Comparison of ENCODE assay signal across 21 cellular contexts in the genomic region with DNA sequence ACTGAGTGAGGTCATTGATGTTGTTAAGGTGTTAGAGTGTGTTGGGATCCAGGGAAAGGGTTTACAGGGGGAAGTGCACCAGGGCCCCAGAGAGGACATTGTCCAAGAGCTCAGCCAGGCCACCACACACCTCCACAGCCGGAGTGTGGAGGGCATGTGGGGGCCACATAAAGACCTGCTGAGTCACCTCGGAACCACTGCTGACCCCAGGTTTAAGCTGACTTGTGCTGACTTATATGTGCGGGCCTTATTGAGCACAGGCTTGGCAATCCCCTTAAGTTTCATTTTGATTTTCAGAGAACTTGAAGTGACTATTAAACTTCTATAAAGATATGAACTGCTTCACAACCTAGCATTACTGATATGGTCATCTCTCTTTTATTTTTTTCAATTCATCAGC.
DNase-seq lines count a peak whose midpoint lies in the region; ATAC-seq and TF ChIP-seq lines count a peak whose summit lies in the region.
"Had no signal": no experiment of that assay in that cellular context is flagged by ENCODE, and none has a peak within 500 bp of the region (broad histone marks: within the 10 kb centered on the region; RNA-seq: fewer than 3 reads in every experiment).

No MANE protein-coding gene starts in this region.

- H3K36me3 Mint-ChIP-seq in activated T-helper 17 cell treated with anti-CD3 and anti-CD28 coated beads, Interleukin-2, amount 50 U/mL, for 72 hours (ENCODE audit: low read depth) = no peaks in the 10 kb centered on the region
- H3K36me3 Mint-ChIP-seq in activated CD4-positive, alpha-beta T cell treated with anti-CD3 and anti-CD28 coated beads, Interleukin-2, amount 10 ng/mL, durations not matched to agents 24 days and 14 days (ENCODE audit: low read depth) = no peaks in the 10 kb centered on the region
- H3K36me3 Mint-ChIP-seq: CD4-positive, CD25-positive, alpha-beta regulatory T cell had no signal

- intact Hi-C loops in activated CD4-positive, alpha-beta T cell treated with anti-CD3 and anti-CD28 coated beads, Interleukin-2, amount 10 ng/mL, durations not matched to agents 24 days and 14 days (cut with micrococcal nuclease) = no loop called here

- no peak overlapping the region for H3K4me3 ChIP-seq in GM12865 (ENCODE audit: low read depth, low read length)
- H3K4me3 ChIP-seq: GM23248, SK-N-MC had no signal

- ATAC-seq in GM18870 (IDR thresholded peaks at IDR 0.05; ENCODE audit: unreplicated experiment) = peak; percentile 52
- peak; percentile 67 for ATAC-seq in HG02610 (IDR thresholded peaks at IDR 0.05; ENCODE audit: unreplicated experiment)
- ATAC-seq in activated T-helper 17 cell treated with anti-CD3 and anti-CD28 coated beads, Interleukin-2, amount 50 U/mL, for 72 hours (replicated peaks) = peak; percentile 18
- ATAC-seq in esophagus mucosa = no peak

- no peak overlapping the region for H3K4me3 Mint-ChIP-seq in activated T-helper 17 cell treated with anti-CD3 and anti-CD28 coated beads, Interleukin-2, amount 50 U/mL, for 72 hours
- no peak overlapping the region for H3K4me3 Mint-ChIP-seq in activated CD4-positive, alpha-beta T cell treated with anti-CD3 and anti-CD28 coated beads, Interleukin-2, amount 10 ng/mL, durations not matched to agents 24 days and 14 days
- H3K4me3 Mint-ChIP-seq: CD4-positive, CD25-positive, alpha-beta regulatory T cell; H9; HFFc6 had no signal

- H3K27ac Mint-ChIP-seq in activated T-helper 17 cell treated with anti-CD3 and anti-CD28 coated beads, Interleukin-2, amount 50 U/mL, for 72 hours = no peak overlapping the region
- no peak overlapping the region for H3K27ac Mint-ChIP-seq in activated CD4-positive, alpha-beta T cell treated with anti-CD3 and anti-CD28 coated beads, Interleukin-2, amount 10 ng/mL, durations not matched to agents 24 days and 14 days
- H3K27ac Mint-ChIP-seq: CD4-positive, CD25-positive, alpha-beta regulatory T cell; HFFc6 had no signal

- no peaks in the 10 kb centered on the region for H3K27me3 Mint-ChIP-seq in activated T-helper 17 cell treated with anti-CD3 and anti-CD28 coated beads, Interleukin-2, amount 50 U/mL, for 72 hours
- H3K27me3 Mint-ChIP-seq in activated CD4-positive, alpha-beta T cell treated with anti-CD3 and anti-CD28 coated beads, Interleukin-2, amount 10 ng/mL, durations not matched to agents 24 days and 14 days = peaks cover 3% of the 10 kb centered on the region
- H3K27me3 Mint-ChIP-seq: CD4-positive, CD25-positive, alpha-beta regulatory T cell had no signal

- no peaks in the 10 kb centered on the region for H3K9me3 Mint-ChIP-seq in activated T-helper 17 cell treated with anti-CD3 and anti-CD28 coated beads, Interleukin-2, amount 50 U/mL, for 72 hours
- no peaks in the 10 kb centered on the region for H3K9me3 Mint-ChIP-seq in activated CD4-positive, alpha-beta T cell treated with anti-CD3 and anti-CD28 coated beads, Interleukin-2, amount 10 ng/mL, durations not matched to agents 24 days and 14 days
- H3K9me3 Mint-ChIP-seq: H9, HFFc6 had no signal

- H3K4me1 Mint-ChIP-seq in activated T-helper 17 cell treated with anti-CD3 and anti-CD28 coated beads, Interleukin-2, amount 50 U/mL, for 72 hours = peaks cover 4% of the 10 kb centered on the region
- no peaks in the 10 kb centered on the region for H3K4me1 Mint-ChIP-seq in activated CD4-positive, alpha-beta T cell treated with anti-CD3 and anti-CD28 coated beads, Interleukin-2, amount 10 ng/mL, durations not matched to agents 24 days and 14 days

- DNase-seq in GM12865 (ENCODE audit: low read depth) (peak; percentile 57), T1000 (lab: John Stamatoyannopoulos, UW) (no peak)
- no peak for DNase-seq in effector CD8-positive, alpha-beta T cell (lab: John Stamatoyannopoulos, UW)
- DNase-seq in activated CD4-positive, alpha-beta T cell treated with anti-CD3 and anti-CD28 coated beads, Interleukin-2, amount 10 ng/mL, durations not matched to agents 24 days and 14 days = no peak
- DNase-seq: CD4-positive, CD25-positive, alpha-beta regulatory T cell; EL; GF-D8; GM23248; H9; HFFc6; KG1; NCI-H1092; NCI-H1436 treated with DMSO at 0.1 percent for 48 hours; NCI-H1930; NCI-H748 treated with DMSO at 0.1 percent for 48 hours; SHP77 treated with DMSO at 0.1 percent for 48 hours had no signal

- TF ChIP-seq CTCF in GM12865 (IDR thresholded peaks at IDR 0.05; ENCODE audit: insufficient read depth, low read depth, low read length, missing control alignments) = no peak
